23 cellular contexts compared by ENCODE assay signal in the genomic region with DNA sequence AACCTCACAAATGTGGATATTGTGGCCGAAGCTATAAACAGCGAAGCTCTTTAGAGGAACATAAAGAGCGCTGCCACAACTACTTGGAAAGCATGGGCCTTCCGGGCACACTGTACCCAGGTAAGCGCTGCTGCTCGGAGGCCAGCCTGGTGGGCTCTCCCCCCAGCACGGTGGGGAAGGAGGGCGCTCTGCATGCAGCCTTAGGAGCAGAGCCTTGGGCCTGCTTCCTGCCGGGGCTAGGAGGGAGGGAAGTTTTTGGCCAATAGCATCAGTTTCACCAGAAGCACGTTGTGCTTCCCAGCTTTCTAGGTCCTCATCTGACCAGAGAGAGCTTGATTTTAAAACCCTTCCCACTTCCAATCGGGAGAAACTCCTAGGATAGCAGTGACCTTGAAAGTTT.
"Had no signal": no experiment of that assay in that cellular context is flagged by ENCODE, and none has a peak within 500 bp of the region (broad histone marks: within the 10 kb centered on the region; RNA-seq: fewer than 3 reads in every experiment).

No MANE protein-coding gene starts in this region.

- H3K4me3 Mint-ChIP-seq: activated naive CD8-positive, alpha-beta T cell treated with anti-CD3 and anti-CD28 coated beads, Interleukin-2, amount 10 ng/mL, durations not matched to agents 7 days and 5 days; brain; endodermal cell had no signal

- H3K27me3 ChIP-seq: right atrium auricular region, stomach, vagina had no signal

- H3K27me3 Mint-ChIP-seq: activated naive CD8-positive, alpha-beta T cell treated with anti-CD3 and anti-CD28 coated beads, Interleukin-2, amount 10 ng/mL, durations not matched to agents 7 days and 5 days; progenitor cell of endocrine pancreas had no signal

- H3K9me3 Mint-ChIP-seq: activated naive CD8-positive, alpha-beta T cell treated with anti-CD3 and anti-CD28 coated beads, Interleukin-2, amount 10 ng/mL, durations not matched to agents 7 days and 5 days; activated T-helper 2 cell treated with anti-CD3 and anti-CD28 coated beads, Interferon-gamma antibody, Interleukin-2, Interleukin-4, amounts not matched to agents 10 μg/mL and 5 μg/mL and 100 μg/mL, durations not matched to agents 14 hours and 24 hours and 36 hours; brain; endodermal cell had no signal

- H3K9me3 ChIP-seq: lower lobe of right lung, right atrium auricular region, stomach, vagina had no signal

- FAIRE-seq: colon, keratinocyte had no signal

- H3K36me3 Mint-ChIP-seq: brain had no signal

- H3K4me1 Mint-ChIP-seq: brain, endodermal cell had no signal

- DNase-seq: activated CD4-positive, alpha-beta T cell treated with anti-CD3 and anti-CD28 coated beads for 48 hours; activated CD4-positive, CD25-positive, alpha-beta regulatory T cell; activated CD8-positive, alpha-beta memory T cell treated with anti-CD3 and anti-CD28 coated beads for 24 hours; activated CD8-positive, alpha-beta memory T cell treated with anti-CD3 and anti-CD28 coated beads, Interleukin-2, amount 50 U/mL, for 48 hours; activated naive CD8-positive, alpha-beta T cell treated with anti-CD3 and anti-CD28 coated beads, Interleukin-2, amount 10 ng/mL, durations not matched to agents 7 days and 5 days; caudate nucleus; dorsolateral prefrontal cortex; endodermal cell; foreskin fibroblast; hypothalamus; lower lobe of right lung; stimulated activated CD4-positive, alpha-beta T cell treated with anti-CD3 and anti-CD28 coated beads, Interleukin-2, amount 100 ng/mL, for 24 hours; stomach; T-helper 2 cell; trophoblast cell had no signal

- H3K27ac Mint-ChIP-seq: activated naive CD8-positive, alpha-beta T cell treated with anti-CD3 and anti-CD28 coated beads, Interleukin-2, amount 10 ng/mL, durations not matched to agents 7 days and 5 days; brain; endodermal cell; progenitor cell of endocrine pancreas had no signal

- H3K27ac ChIP-seq: dorsolateral prefrontal cortex, epithelial cell of prostate, lower lobe of right lung, right atrium auricular region, stomach, vagina had no signal
